1 cellular context compared by ENCODE assay signal in the genomic region with DNA sequence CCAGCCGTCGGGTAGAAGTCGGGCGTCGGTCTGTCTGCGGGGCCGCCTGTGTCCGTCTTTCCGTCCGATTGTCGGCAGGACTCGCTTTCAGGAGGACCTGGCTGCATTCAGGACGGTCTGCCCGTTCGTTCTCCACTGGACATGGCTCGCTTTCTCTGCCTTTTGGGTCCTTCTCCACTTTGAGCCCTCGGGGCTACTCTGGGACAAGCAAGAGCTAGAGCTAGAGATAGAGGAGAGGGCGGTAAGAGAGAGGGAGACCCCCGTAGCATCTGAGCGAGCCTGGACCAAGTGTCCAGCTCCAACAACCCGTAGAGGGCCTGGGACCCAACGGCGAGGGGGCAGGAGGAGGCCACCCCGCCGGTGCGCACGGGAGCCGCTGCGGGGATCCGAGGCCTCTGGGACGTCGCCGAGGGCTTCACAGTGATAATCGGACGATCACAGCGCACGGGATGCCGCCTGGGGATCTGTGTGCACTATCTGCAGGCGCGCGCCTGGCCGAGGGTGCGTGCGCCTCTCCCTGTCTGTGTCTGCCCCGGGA.
TF ChIP-seq lines count a peak whose summit lies in the region.

No MANE protein-coding gene starts in this region.

TF ChIP-seq in HepG2, 621 proteins besides CTCF, POLR2A, EP300 and RAD21:
- TF ChIP-seq PAF1 (CRISPR knock-in tag; IDR thresholded peaks at IDR 0.05) (no peak), RXRA (CRISPR knock-in tag; IDR thresholded peaks at IDR 0.05) (0 out of 2 replicates have a peak, but pooled peaks have one; percentile 12)
TF ChIP-seq in HepG2: peak in this region for 1.
